1 cellular context compared by ENCODE assay signal in the genomic region with DNA sequence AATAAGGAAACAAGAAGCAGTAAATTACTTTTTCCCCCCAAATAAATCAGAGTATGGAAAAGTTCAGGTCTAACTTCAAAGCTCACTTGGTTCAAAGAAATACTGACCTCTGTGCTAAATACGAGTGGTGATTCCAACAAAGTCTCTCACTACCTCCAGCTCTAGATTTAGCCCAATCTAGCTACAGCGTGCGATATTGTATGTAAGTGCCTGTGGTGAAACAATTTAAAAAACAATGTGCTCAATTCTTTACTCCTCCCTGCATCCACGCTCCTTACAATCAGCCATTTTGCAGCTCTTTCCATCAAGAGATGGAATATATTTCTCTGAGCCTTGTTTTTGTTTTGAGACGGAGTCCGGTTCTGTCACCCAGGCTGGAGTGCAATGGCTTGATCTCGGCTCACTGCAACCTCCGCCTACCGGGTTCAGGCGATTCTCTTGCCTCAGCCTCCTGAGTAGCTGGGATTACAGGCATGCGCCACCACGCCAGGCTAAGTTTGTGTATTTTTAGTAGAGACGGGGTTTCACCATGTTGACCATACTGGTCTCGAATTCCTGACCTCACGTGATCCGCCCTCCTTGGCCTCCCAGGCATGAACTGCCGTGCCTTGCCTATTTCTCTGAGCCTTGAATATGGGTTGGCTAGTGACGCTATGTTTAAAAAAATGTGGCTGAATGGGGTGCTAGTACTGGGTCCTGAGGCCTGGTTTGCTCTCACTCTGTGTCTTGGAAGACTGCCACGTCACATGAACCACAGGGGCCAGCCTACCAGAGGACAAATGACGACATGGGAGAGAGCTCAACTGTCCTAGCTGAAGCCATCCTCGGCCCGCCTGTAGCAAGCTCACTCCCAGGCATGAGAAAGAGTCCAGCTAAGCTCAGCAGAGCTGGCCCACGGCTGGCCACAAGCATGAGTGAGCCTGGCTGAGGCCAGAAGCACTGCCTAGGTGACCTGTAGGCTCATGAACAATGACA.
TF ChIP-seq lines count a peak whose summit lies in the region.

No MANE protein-coding gene starts in this region.

TF ChIP-seq in IMR-90, 13 proteins besides CTCF, POLR2A, EP300 and RAD21:
- TF ChIP-seq MXI1 (IDR thresholded peaks at IDR 0.05; ENCODE audit: borderline replicate concordance, low read depth, low read length), result 0 out of 2 replicates have a peak, but pooled peaks have one; percentile 19
- no peak for TF ChIP-seq RFX5 (IDR thresholded peaks at IDR 0.05; ENCODE audit: low read depth, low read length)
- TF ChIP-seq, protein P1, sequence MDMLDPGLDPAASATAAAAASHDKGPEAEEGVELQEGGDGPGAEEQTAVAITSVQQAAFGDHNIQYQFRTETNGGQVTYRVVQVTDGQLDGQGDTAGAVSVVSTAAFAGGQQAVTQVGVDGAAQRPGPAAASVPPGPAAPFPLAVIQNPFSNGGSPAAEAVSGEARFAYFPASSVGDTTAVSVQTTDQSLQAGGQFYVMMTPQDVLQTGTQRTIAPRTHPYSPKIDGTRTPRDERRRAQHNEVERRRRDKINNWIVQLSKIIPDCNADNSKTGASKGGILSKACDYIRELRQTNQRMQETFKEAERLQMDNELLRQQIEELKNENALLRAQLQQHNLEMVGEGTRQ (IDR thresholded peaks at IDR 0.05; ENCODE audit: low read depth, low read length), result peak; percentile 42; the same call in 1 of the 2 replicates
- no peak for TF ChIP-seq MAFK (IDR thresholded peaks at IDR 0.05; ENCODE audit: low read depth, low read length)
- TF ChIP-seq, protein P2, sequence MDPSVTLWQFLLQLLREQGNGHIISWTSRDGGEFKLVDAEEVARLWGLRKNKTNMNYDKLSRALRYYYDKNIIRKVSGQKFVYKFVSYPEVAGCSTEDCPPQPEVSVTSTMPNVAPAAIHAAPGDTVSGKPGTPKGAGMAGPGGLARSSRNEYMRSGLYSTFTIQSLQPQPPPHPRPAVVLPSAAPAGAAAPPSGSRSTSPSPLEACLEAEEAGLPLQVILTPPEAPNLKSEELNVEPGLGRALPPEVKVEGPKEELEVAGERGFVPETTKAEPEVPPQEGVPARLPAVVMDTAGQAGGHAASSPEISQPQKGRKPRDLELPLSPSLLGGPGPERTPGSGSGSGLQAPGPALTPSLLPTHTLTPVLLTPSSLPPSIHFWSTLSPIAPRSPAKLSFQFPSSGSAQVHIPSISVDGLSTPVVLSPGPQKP (IDR thresholded peaks at IDR 0.05; ENCODE audit: borderline replicate concordance, low read depth, low read length), result no peak
- TF ChIP-seq BHLHE40 (IDR thresholded peaks at IDR 0.05; ENCODE audit: low read depth, low read length), result peak; percentile 61
